Comparison of ENCODE assay signal across 8 cellular contexts in genomic region chr16:47392114-47392513, GRCh38.
DNase-seq lines count a peak whose midpoint lies in the region; ATAC-seq, FAIRE-seq and TF ChIP-seq lines count a peak whose summit lies in the region.

No MANE protein-coding gene starts in this region.

- CTCF ChIA-PET in CD8-positive, alpha-beta T cell (lab: Charles Lee): no interaction called here

- POLR2A ChIA-PET in CD8-positive, alpha-beta T cell (lab: Charles Lee): no interaction called here

- H3K9me3 ChIP-seq in CD4-positive, CD25-positive, alpha-beta regulatory T cell (ENCODE audit: control insufficient read depth in 2 of 2, low read length in 2 of 2): no peaks in the 10 kb centered on the region
- H3K9me3 ChIP-seq in SJCRH30 (replicated peaks): no peaks in the 10 kb centered on the region
- H3K9me3 ChIP-seq in CD8-positive, alpha-beta T cell (ENCODE audit: low read length): no peaks in the 10 kb centered on the region

- peaks cover 21 to 34% (median 30%) of the 10 kb centered on the region in 4 donors for H3K4me1 Mint-ChIP-seq in CD4-positive, CD25-positive, alpha-beta regulatory T cell
- H3K4me1 Mint-ChIP-seq in naive B cell: peaks cover 20 to 29% (median 21%) of the 10 kb centered on the region in 3 donors
- H3K4me1 Mint-ChIP-seq in CD8-positive, alpha-beta T cell (ENCODE audit: low read depth): peaks cover 27% of the 10 kb centered on the region

- peak in 1 of 2 donors; percentile 28 for ATAC-seq in CD4-positive, CD25-positive, alpha-beta regulatory T cell (ENCODE audit: low read depth in 2 of 2)
- peak; percentile 79 for ATAC-seq in HG03139 (IDR thresholded peaks at IDR 0.05; ENCODE audit: unreplicated experiment)
- ATAC-seq in naive B cell (ENCODE audit: low read depth in 2 of 2): peak; percentile 96 to 98
- no peak for ATAC-seq in left lobe of liver
- no peak for ATAC-seq in CD8-positive, alpha-beta T cell

- H3K36me3 ChIP-seq in CD4-positive, CD25-positive, alpha-beta regulatory T cell (ENCODE audit: control insufficient read depth, insufficient read depth, low read length): peaks cover 6% of the 10 kb centered on the region
- no peaks in the 10 kb centered on the region for H3K36me3 ChIP-seq in SJCRH30
- H3K36me3 ChIP-seq in CD8-positive, alpha-beta T cell (ENCODE audit: insufficient read depth, low read length): no peaks in the 10 kb centered on the region

- H3K4me1 ChIP-seq in CD4-positive, CD25-positive, alpha-beta regulatory T cell (ENCODE audit: control insufficient read depth, insufficient read depth, low read length, poor library complexity, severe bottlenecking): peaks cover 7% of the 10 kb centered on the region
- H3K4me1 ChIP-seq in SJCRH30: peaks cover 13% of the 10 kb centered on the region
- peaks cover 5% of the 10 kb centered on the region for H3K4me1 ChIP-seq in CD8-positive, alpha-beta T cell (ENCODE audit: insufficient read depth, low read length)

- peak in 1 of 3 donors; percentile 30 for DNase-seq in CD4-positive, CD25-positive, alpha-beta regulatory T cell
- DNase-seq in GM19239 (ENCODE audit: insufficient read length, low spot score): peak; percentile 7
- peak; percentile 62 to 83 for DNase-seq in SJCRH30
- peak; percentile 39 for DNase-seq in naive B cell
- DNase-seq in posterior cingulate gyrus: no peak
- no peak for DNase-seq in left lobe of liver (ENCODE audit: low spot score)
- DNase-seq in CD8-positive, alpha-beta T cell: no peak

- no peaks in the 10 kb centered on the region for H3K9me3 Mint-ChIP-seq in CD4-positive, CD25-positive, alpha-beta regulatory T cell
- H3K9me3 Mint-ChIP-seq in naive B cell: peaks cover 0 to 4% (median 0%) of the 10 kb centered on the region in 7 donors
- H3K9me3 Mint-ChIP-seq in CD8-positive, alpha-beta T cell: no peaks in the 10 kb centered on the region

- peak overlapping the region in 2 of 3 donors; percentile 21 to 70 for H3K27ac Mint-ChIP-seq in CD4-positive, CD25-positive, alpha-beta regulatory T cell
- peak overlapping the region in 3 of 6 donors; percentile 27 to 78 (median 75) for H3K27ac Mint-ChIP-seq in naive B cell
- no peak overlapping the region for H3K27ac Mint-ChIP-seq in CD8-positive, alpha-beta T cell

- no peak overlapping the region for H3K4me3 Mint-ChIP-seq in CD4-positive, CD25-positive, alpha-beta regulatory T cell
- peak overlapping the region in 6 of 8 donors; percentile 1 to 44 (median 12) for H3K4me3 Mint-ChIP-seq in naive B cell
- no peak overlapping the region for H3K4me3 Mint-ChIP-seq in CD8-positive, alpha-beta T cell

- no peak for FAIRE-seq in GM19239 (lab: Jason Lieb, UNC)

- no peak for TF ChIP-seq CTCF in CD8-positive, alpha-beta T cell (IDR thresholded peaks at IDR 0.05)

- no peaks in the 10 kb centered on the region for H3K27me3 Mint-ChIP-seq in CD4-positive, CD25-positive, alpha-beta regulatory T cell
- no peaks in the 10 kb centered on the region for H3K27me3 Mint-ChIP-seq in naive B cell
- H3K27me3 Mint-ChIP-seq in CD8-positive, alpha-beta T cell (ENCODE audit: low read depth): no peaks in the 10 kb centered on the region

- peaks cover 20% of the 10 kb centered on the region for H3K36me3 Mint-ChIP-seq in CD4-positive, CD25-positive, alpha-beta regulatory T cell
- H3K36me3 Mint-ChIP-seq in naive B cell: peaks cover 12 to 22% of the 10 kb centered on the region in 2 donors
- H3K36me3 Mint-ChIP-seq in CD8-positive, alpha-beta T cell: peaks cover 28% of the 10 kb centered on the region

- H3K27me3 ChIP-seq in CD4-positive, CD25-positive, alpha-beta regulatory T cell (ENCODE audit: control insufficient read depth, insufficient read depth, low read length): no peaks in the 10 kb centered on the region
- H3K27me3 ChIP-seq in SJCRH30: no peaks in the 10 kb centered on the region
- H3K27me3 ChIP-seq in CD8-positive, alpha-beta T cell (ENCODE audit: insufficient read depth, low read length): no peaks in the 10 kb centered on the region

- no peak overlapping the region for H3K27ac ChIP-seq in CD4-positive, CD25-positive, alpha-beta regulatory T cell (ENCODE audit: insufficient read depth, low read length, poor library complexity, severe bottlenecking)
- no peak overlapping the region for H3K27ac ChIP-seq in SJCRH30
- H3K27ac ChIP-seq in CD8-positive, alpha-beta T cell (ENCODE audit: low read depth, low read length): no peak overlapping the region

- H3K4me3 ChIP-seq in CD4-positive, CD25-positive, alpha-beta regulatory T cell (ENCODE audit: low read depth, low read length): no peak overlapping the region
- no peak overlapping the region for H3K4me3 ChIP-seq in SJCRH30
- no peak overlapping the region for H3K4me3 ChIP-seq in CD8-positive, alpha-beta T cell (ENCODE audit: low read depth, low read length)

- intact Hi-C loops in posterior cingulate gyrus (cut with DNase I): no loop called here
- intact Hi-C loops in CD8-positive, alpha-beta T cell (cut with DNase I, micrococcal nuclease): no loop called here

Comparison
In these comparisons a context has a peak if more than half of its experiments do, and no peak if none do; other contexts are left out.
1. ATAC-seq: peak in HG03139 (single experiment) and naive B cell (2 of 2); none in left lobe of liver (single experiment) and CD8-positive, alpha-beta T cell (single experiment).
2. DNase-seq: peak in GM19239 (single experiment), SJCRH30 (2 of 2) and naive B cell (single experiment); none in posterior cingulate gyrus (0 of 10), left lobe of liver (single experiment) and CD8-positive, alpha-beta T cell (0 of 7).
3. H3K4me3 Mint-ChIP-seq: peak in naive B cell (6 of 8); none in CD4-positive, CD25-positive, alpha-beta regulatory T cell (0 of 4) and CD8-positive, alpha-beta T cell (single experiment).